In the genomic region with DNA sequence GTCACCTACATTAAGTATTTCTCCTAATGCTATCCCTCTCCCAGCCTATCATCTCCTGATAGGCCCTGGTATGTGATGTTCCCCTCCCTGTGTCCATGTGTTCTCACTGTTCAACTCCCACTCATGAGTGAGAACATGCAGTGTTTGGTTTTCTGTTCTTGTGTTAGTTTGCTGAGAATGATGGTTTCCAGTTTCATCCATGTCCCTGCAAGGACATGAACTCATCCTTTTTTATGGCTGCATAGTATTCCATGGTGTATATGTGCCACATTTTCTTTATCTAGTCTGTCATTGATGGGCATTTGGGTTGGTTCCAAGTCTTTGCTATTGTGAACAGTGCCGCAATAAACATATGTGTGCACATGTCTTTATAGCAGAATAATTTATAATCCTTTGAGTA, we compare ENCODE assay signal across 5 cellular contexts. TPM values are rescaled to one million over a fixed set of nuclear protein-coding genes. Genes with fewer than 3 reads are reported as not detected.
"Had no signal": no experiment of that assay in that cellular context is flagged by ENCODE, and none has a peak within 500 bp of the region (broad histone marks: within the 10 kb centered on the region; RNA-seq: fewer than 3 reads in every experiment).

No MANE protein-coding gene starts in this region.

RNA-seq across cellular contexts. Expression of a gene that starts 12.7 kb away (rescaled TPM):
- total RNA-seq: HepG2, HT-29, HT1080, IMR-90 had no signal
- polyA plus RNA-seq: HepG2, IgD-negative memory B cell, IMR-90 had no signal
